In genomic region chr5:139685886-139686285, GRCh38 we compare ENCODE assay signal across 2 cellular contexts.
TF ChIP-seq lines count a peak whose summit lies in the region.

No MANE protein-coding gene starts in this region.

TF ChIP-seq in liver, 16 proteins besides CTCF, POLR2A, EP300 and RAD21:
- no peak for TF ChIP-seq MAX (IDR thresholded peaks at IDR 0.05)
- peak; percentile 42 to 67 for TF ChIP-seq HNF4A (conservative IDR thresholded peaks at IDR 0.05)
- peak; percentile 56 to 73 for TF ChIP-seq RXRA (IDR thresholded peaks at IDR 0.05)

TF ChIP-seq in HepG2, 621 proteins besides CTCF, POLR2A, EP300 and RAD21 (continued from another document):
- no peak for TF ChIP-seq ZNF275 (CRISPR knock-in tag; IDR thresholded peaks at IDR 0.05; ENCODE audit: borderline replicate concordance)
- TF ChIP-seq NFE2L2 (IDR thresholded peaks at IDR 0.05; ENCODE audit: low read length), result no peak
- no peak for TF ChIP-seq CCAR2 (optimal IDR thresholded peaks at IDR 0.05; ENCODE audit: low read depth, low read length)
- no peak for TF ChIP-seq CCDC6 (CRISPR knock-in tag; IDR thresholded peaks at IDR 0.05)
- no peak for TF ChIP-seq ZNF264 (CRISPR knock-in tag; IDR thresholded peaks at IDR 0.05)
- TF ChIP-seq ARID2 (CRISPR knock-in tag; IDR thresholded peaks at IDR 0.05; ENCODE audit: borderline replicate concordance), result no peak
- no peak for TF ChIP-seq ZNF335 (CRISPR knock-in tag; IDR thresholded peaks at IDR 0.05)
- TF ChIP-seq MEIS1 (CRISPR knock-in tag; IDR thresholded peaks at IDR 0.05; ENCODE audit: borderline replicate concordance), result no peak
- no peak for TF ChIP-seq ZNF280D (CRISPR knock-in tag; IDR thresholded peaks at IDR 0.05)
- TF ChIP-seq ZNF614 (CRISPR knock-in tag; IDR thresholded peaks at IDR 0.05; ENCODE audit: borderline replicate concordance), result no peak
- TF ChIP-seq CSRNP1 (CRISPR knock-in tag; IDR thresholded peaks at IDR 0.05), result no peak
TF ChIP-seq in HepG2: peak in this region for 0.
